Comparison of ENCODE assay signal across 10 cellular contexts in genomic region chr6:24492475-24492874, GRCh38. TPM values are rescaled to one million over a fixed set of nuclear protein-coding genes. Genes with fewer than 3 reads are reported as not detected.
DNase-seq lines count a peak whose midpoint lies in the region; ATAC-seq and TF ChIP-seq lines count a peak whose summit lies in the region.
"Had no signal": no experiment of that assay in that cellular context is flagged by ENCODE, and none has a peak within 500 bp of the region (broad histone marks: within the 10 kb centered on the region; RNA-seq: fewer than 3 reads in every experiment).

No MANE protein-coding gene starts in this region.

- H3K4me3 ChIP-seq in epithelial cell of proximal tubule (ENCODE audit: low read depth, low read length), result no peak overlapping the region

- DNase-seq in natural killer cell (no peak), NCI-H69 (lab: John Stamatoyannopoulos, UW) (peak; percentile 34), epithelial cell of proximal tubule (ENCODE audit: low read depth) (no peak), ecto neural progenitor cell (ENCODE audit: low spot score) (no peak), CD1c-positive myeloid dendritic cell (ENCODE audit: extremely low spot score) (no peak), KG1 (lab: John Stamatoyannopoulos, UW) (no peak)
- no peak for DNase-seq in natural killer cell treated with Interleukin-12 subunit alpha and Interleukin-12 subunit beta and Interleukin-15 and Interleukin-18, amount 100 ng/mL, for 72 hours (ENCODE audit: low spot score)
- no peak for DNase-seq in stimulated activated naive CD4-positive, alpha-beta T cell treated with Interleukin-2 at 50 U/mL for 16 hours (lab: John Stamatoyannopoulos, UW)
- DNase-seq: DMS79; effector CD4-positive, alpha-beta T cell had no signal

- H3K27ac Mint-ChIP-seq in natural killer cell, result no peak overlapping the region
- H3K27ac Mint-ChIP-seq in natural killer cell treated with Interleukin-12 subunit alpha and Interleukin-12 subunit beta and Interleukin-15 and Interleukin-18, amount 100 ng/mL, for 72 hours, result no peak overlapping the region

- no peak for TF ChIP-seq CTCF in natural killer cell (IDR thresholded peaks at IDR 0.05)
- peak; percentile 47 for TF ChIP-seq CTCF in epithelial cell of proximal tubule (conservative IDR thresholded peaks at IDR 0.05; ENCODE audit: low read depth, low read length)

- intact Hi-C loops in natural killer cell (cut with micrococcal nuclease), result no loop called here

- peak overlapping the region; percentile 28 for H3K4me3 Mint-ChIP-seq in natural killer cell
- H3K4me3 Mint-ChIP-seq in natural killer cell treated with Interleukin-12 subunit alpha and Interleukin-12 subunit beta and Interleukin-15 and Interleukin-18, amount 100 ng/mL, for 72 hours, result no peak overlapping the region

- no peaks in the 10 kb centered on the region for H3K27me3 Mint-ChIP-seq in natural killer cell (ENCODE audit: low read depth in 2 of 2)
- peaks cover 0 to 3% of the 10 kb centered on the region in 2 donors for H3K27me3 Mint-ChIP-seq in natural killer cell treated with Interleukin-12 subunit alpha and Interleukin-12 subunit beta and Interleukin-15 and Interleukin-18, amount 100 ng/mL, for 72 hours

- peaks cover 23 to 27% of the 10 kb centered on the region in 2 donors for H3K4me1 Mint-ChIP-seq in natural killer cell
- peaks cover 8 to 11% of the 10 kb centered on the region in 2 donors for H3K4me1 Mint-ChIP-seq in natural killer cell treated with Interleukin-12 subunit alpha and Interleukin-12 subunit beta and Interleukin-15 and Interleukin-18, amount 100 ng/mL, for 72 hours (ENCODE audit: low read depth in 2 of 2)

- no peaks in the 10 kb centered on the region for H3K36me3 Mint-ChIP-seq in natural killer cell
- H3K36me3 Mint-ChIP-seq in natural killer cell treated with Interleukin-12 subunit alpha and Interleukin-12 subunit beta and Interleukin-15 and Interleukin-18, amount 100 ng/mL, for 72 hours, result peaks cover 9% of the 10 kb centered on the region

- H3K9me3 Mint-ChIP-seq in natural killer cell, result no peaks in the 10 kb centered on the region
- peaks cover 3% of the 10 kb centered on the region for H3K9me3 Mint-ChIP-seq in natural killer cell treated with Interleukin-12 subunit alpha and Interleukin-12 subunit beta and Interleukin-15 and Interleukin-18, amount 100 ng/mL, for 72 hours

- no peak for ATAC-seq in natural killer cell
- ATAC-seq in natural killer cell treated with Interleukin-12 subunit alpha and Interleukin-12 subunit beta and Interleukin-15 and Interleukin-18, amount 100 ng/mL, for 72 hours, result no peak

RNA-seq across cellular contexts. Expression of gene ALDH5A1, which starts 2.3 kb away (rescaled TPM):
- total RNA-seq in natural killer cell, result 1 to 10 TPM; 4.8 to 7.5 (median 6.8) TPM
- 1 to 10 TPM; 2.3 to 3.1 TPM for total RNA-seq in natural killer cell treated with Interleukin-12 subunit alpha and Interleukin-12 subunit beta and Interleukin-15 and Interleukin-18, amount 100 ng/mL, for 72 hours
- 1.9 and 4.6 TPM in 2 replicates for total RNA-seq in epithelial cell of proximal tubule

RNA-seq across cellular contexts. Expression of gene GPLD1, which starts 3.1 kb away (rescaled TPM):
- total RNA-seq in natural killer cell (1 to 10 TPM in 1 of 3 donors, under 1 TPM in 2; 0.86 to 1.3 (median 0.88) TPM), epithelial cell of proximal tubule (0.51 and 0.75 TPM in 2 replicates)
- total RNA-seq in natural killer cell treated with Interleukin-12 subunit alpha and Interleukin-12 subunit beta and Interleukin-15 and Interleukin-18, amount 100 ng/mL, for 72 hours, result under 1 TPM; 0.45 to 0.81 TPM
